8 cellular contexts compared by ENCODE assay signal in genomic region chr5:141922827-141923442, GRCh38. TPM values are rescaled to one million over a fixed set of nuclear protein-coding genes. Genes with fewer than 3 reads are reported as not detected.
DNase-seq lines count a peak whose midpoint lies in the region; ATAC-seq and TF ChIP-seq lines count a peak whose summit lies in the region.
"Not testable (repeated sequence)": the region's sequence is repeated elsewhere in the genome, so short reads cannot be mapped to it uniquely, and the experiment has no call there.

No MANE protein-coding gene starts in this region.

- H2BK5ac ChIP-seq in H9 (ENCODE audit: insufficient read length, low read length), result not testable (repeated sequence)

- not testable (repeated sequence) for H2AFZ ChIP-seq in H9 (ENCODE audit: low read length)
- H2AFZ ChIP-seq in OCI-LY7 (ENCODE audit: low read length) (peak overlapping the region; percentile 59), neural cell (ENCODE audit: low read depth, low read length) (peak overlapping the region; percentile 96)

- CTCF ChIA-PET in OCI-LY7 (lab: Charles Lee; ENCODE audit: unreplicated experiment), result interaction anchor here (0.6 to 1.4 kb wide), 6 partner anchors 9 to 114 kb away, joined by 3 to 5 read pairs (median 3); partner anchors contain the start of gene RNF14
- CTCF ChIA-PET in activated naive CD4-positive, alpha-beta T cell treated with anti-CD3 and anti-CD28 coated beads, Interleukin-2, amount 10 ng/mL, durations not matched to agents 7 days and 5 days (lab: Charles Lee), result interaction anchor here (0.9 to 2.6 kb wide), 8 partner anchors 18 to 231 kb away, joined by 3 to 15 read pairs (median 5); partner anchors contain the start of genes PCDH1, PCDH12 and RNF14

- H3K27ac ChIP-seq in H9 (ENCODE audit: insufficient read length, low read depth, low read length), result not testable (repeated sequence)
- H3K27ac ChIP-seq in OCI-LY7 (ENCODE audit: low read depth, low read length, poor library complexity, severe bottlenecking), result peak overlapping the region; percentile 69
- H3K27ac ChIP-seq in iPS-18a (ENCODE audit: low read length), result peak overlapping the region; percentile 8
- H3K27ac ChIP-seq in neural cell (ENCODE audit: low read length), result peak overlapping the region; percentile 76
- peak overlapping the region; percentile 94 for H3K27ac ChIP-seq in subcutaneous abdominal adipose tissue (ENCODE audit: low read depth, low read length)

- TF ChIP-seq RAD21 in neural cell (conservative IDR thresholded peaks at IDR 0.05), result not testable (repeated sequence)

- peaks cover 18% of the 10 kb centered on the region for H3K4me1 Mint-ChIP-seq in CD14-positive monocyte
- H3K4me1 Mint-ChIP-seq in H9, result peaks cover 10 to 18% of the 10 kb centered on the region in 2 experiments
- peaks cover 39% of the 10 kb centered on the region for H3K4me1 Mint-ChIP-seq in activated naive CD4-positive, alpha-beta T cell treated with anti-CD3 and anti-CD28 coated beads, Interleukin-2, amount 10 ng/mL, durations not matched to agents 7 days and 5 days
- peaks cover 25 to 30% of the 10 kb centered on the region in 2 donors for H3K4me1 Mint-ChIP-seq in effector memory CD8-positive, alpha-beta T cell (ENCODE audit: low read depth in 2 of 2)

- not testable (repeated sequence) for H2BK20ac ChIP-seq in H9 (ENCODE audit: low read depth, low read length, poor library complexity, severe bottlenecking)

- DNase-seq in CD14-positive monocyte (ENCODE audit: low spot score); H9; OCI-LY7 (ENCODE audit: low spot score); activated naive CD4-positive, alpha-beta T cell treated with anti-CD3 and anti-CD28 coated beads, Interleukin-2, amount 10 ng/mL, durations not matched to agents 7 days and 5 days: not testable (repeated sequence)
- DNase-seq in effector memory CD8-positive, alpha-beta T cell, result peak in 1 of 3 experiments; percentile 2

- H3K4ac ChIP-seq in H9 (ENCODE audit: low read depth, low read length), result not testable (repeated sequence)

- H3K9ac ChIP-seq in H9 (ENCODE audit: extremely low read depth, insufficient read length, low read length), result peak overlapping the region; percentile 58
- peak overlapping the region; percentile 72 for H3K9ac ChIP-seq in iPS-18a (ENCODE audit: low read length)
- peak overlapping the region; percentile 86 for H3K9ac ChIP-seq in neural cell (ENCODE audit: low read length)
- H3K9ac ChIP-seq in subcutaneous abdominal adipose tissue (ENCODE audit: low read length in 5 of 5), result peak overlapping the region; percentile 68 to 94 (median 91)

- not testable (repeated sequence) for H4K20me1 ChIP-seq in H9 (ENCODE audit: control insufficient read depth, insufficient read depth, insufficient read length); OCI-LY7 (ENCODE audit: insufficient read depth, low read length); neural cell (ENCODE audit: insufficient read depth)

- POLR2A ChIA-PET in OCI-LY7 (lab: Charles Lee), result interaction anchor here (0.8 to 4.4 kb wide), 14 partner anchors 8 to 73 kb away, joined by 3 to 29 read pairs (median 6); partner anchors contain the start of gene RNF14

- not testable (repeated sequence) for H2BK12ac ChIP-seq in H9 (ENCODE audit: insufficient read length, low read depth, low read length)

- H3K27me3 ChIP-seq in H9 (ENCODE audit: insufficient read depth, low read length); iPS-18a (ENCODE audit: control insufficient read depth, insufficient read depth, low read length); neural cell (ENCODE audit: insufficient read depth, low read depth, low read length); subcutaneous abdominal adipose tissue (ENCODE audit: control insufficient read depth in 5 of 5, insufficient read depth in 4 of 5, low read length in 5 of 5): not testable (repeated sequence)

- intact Hi-C loops in CD14-positive monocyte (cut with micrococcal nuclease) (loop anchor here in 1 of 2 donors (5.0 kb wide), 1 partner anchor 34 kb away; the partner anchor contains the start of gene PCDH12), OCI-LY7 (cut with micrococcal nuclease; ENCODE audit: unreplicated experiment) (loop anchor here (2.0 kb wide), 1 partner anchor 46 kb away; the partner anchor contains the start of gene RNF14)

- not testable (repeated sequence) for H3K9me2 ChIP-seq in OCI-LY7 (ENCODE audit: insufficient read depth, low read length); neural cell (ENCODE audit: insufficient read depth, low read length)

- H3K4me2 ChIP-seq in H9 (ENCODE audit: insufficient read depth, insufficient read length, low read length), result peak overlapping the region; percentile 55
- peak overlapping the region; percentile 89 for H3K4me2 ChIP-seq in OCI-LY7 (ENCODE audit: low read length)
- H3K4me2 ChIP-seq in neural cell (ENCODE audit: low read length), result peak overlapping the region; percentile 52

- not testable (repeated sequence) for H4K91ac ChIP-seq in H9 (ENCODE audit: insufficient read length, low read depth, low read length)

- H3K36me3 ChIP-seq in OCI-LY7 (ENCODE audit: insufficient read depth, low read length) (peaks cover 26% of the 10 kb centered on the region), iPS-18a (ENCODE audit: control insufficient read depth, low read depth, low read length) (peaks cover 21% of the 10 kb centered on the region), subcutaneous abdominal adipose tissue (ENCODE audit: control insufficient read depth in 5 of 5, insufficient read depth in 5 of 5, low read length in 5 of 5) (peaks cover 9 to 26% (median 24%) of the 10 kb centered on the region in 5 donors)
- not testable (repeated sequence) for H3K36me3 ChIP-seq in neural cell (ENCODE audit: insufficient read depth, low read length)

- not testable (repeated sequence) for BruUV-seq in OCI-LY7 (replicated peaks; lab: Mats Ljungman, UMichigan)

- H3K9me3 ChIP-seq in H9 (ENCODE audit: control insufficient read depth, low read depth, low read length); OCI-LY7 (ENCODE audit: low read length); iPS-18a (ENCODE audit: control insufficient read depth, low read depth, low read length); neural cell (ENCODE audit: low read length); subcutaneous abdominal adipose tissue (ENCODE audit: control insufficient read depth in 5 of 5, low read length in 5 of 5): not testable (repeated sequence)

- not testable (repeated sequence) for H2BK120ac ChIP-seq in H9 (ENCODE audit: low read depth, low read length, poor library complexity, severe bottlenecking)

- not testable (repeated sequence) for H2BK15ac ChIP-seq in H9 (ENCODE audit: low read depth, low read length)

- H3K36me3 Mint-ChIP-seq in CD14-positive monocyte, result peaks cover 22 to 29% of the 10 kb centered on the region in 2 donors
- H3K36me3 Mint-ChIP-seq in H9 (ENCODE audit: insufficient read depth in 1 of 3, low read depth in 3 of 3), result peaks cover 14 to 34% (median 28%) of the 10 kb centered on the region in 3 experiments; a peak in 6 of 7 replicates
- H3K36me3 Mint-ChIP-seq in activated naive CD4-positive, alpha-beta T cell treated with anti-CD3 and anti-CD28 coated beads, Interleukin-2, amount 10 ng/mL, durations not matched to agents 7 days and 5 days, result peaks cover 26% of the 10 kb centered on the region
- peaks cover 32% of the 10 kb centered on the region for H3K36me3 Mint-ChIP-seq in effector memory CD8-positive, alpha-beta T cell (ENCODE audit: insufficient read depth)

- not testable (repeated sequence) for H3K27me3 Mint-ChIP-seq in CD14-positive monocyte (ENCODE audit: low read depth in 3 of 3); H9 (ENCODE audit: low read depth); activated naive CD4-positive, alpha-beta T cell treated with anti-CD3 and anti-CD28 coated beads, Interleukin-2, amount 10 ng/mL, durations not matched to agents 7 days and 5 days; effector memory CD8-positive, alpha-beta T cell

- TF ChIP-seq EP300 in neural cell (conservative IDR thresholded peaks at IDR 0.05; ENCODE audit: poor library complexity, severe bottlenecking), result not testable (repeated sequence)

- not testable (repeated sequence) for H3K18ac ChIP-seq in H9 (ENCODE audit: insufficient read length, low read depth, low read length)

- not testable (repeated sequence) for H3K9me3 Mint-ChIP-seq in CD14-positive monocyte; H9; activated naive CD4-positive, alpha-beta T cell treated with anti-CD3 and anti-CD28 coated beads, Interleukin-2, amount 10 ng/mL, durations not matched to agents 7 days and 5 days; effector memory CD8-positive, alpha-beta T cell

- TF ChIP-seq CTCF in CD14-positive monocyte (IDR thresholded peaks at IDR 0.05); H9 (conservative IDR thresholded peaks at IDR 0.05); OCI-LY7 (conservative IDR thresholded peaks at IDR 0.05; ENCODE audit: low read length); neural cell (IDR thresholded peaks at IDR 0.05; ENCODE audit: poor library complexity, severe bottlenecking): not testable (repeated sequence)

- ATAC-seq in effector memory CD8-positive, alpha-beta T cell (replicated peaks), result peak; percentile 3

- no CpG with 5 or more reads among the region's 28 CpGs for WGBS in H9 (ENCODE audit: extremely low coverage, insufficient read length, low lambda C conversion rate)

- H4K8ac ChIP-seq in H9 (replicated peaks; ENCODE audit: insufficient read length, low read depth, low read length), result not testable (repeated sequence)

- peak overlapping the region; percentile 89; the same call in 1 of the 2 replicates for H3K14ac ChIP-seq in H9 (ENCODE audit: insufficient read depth, low read length)

- H3K4me3 Mint-ChIP-seq in CD14-positive monocyte, result peak overlapping the region; percentile 84 to 96
- H3K4me3 Mint-ChIP-seq in H9, result peak overlapping the region; percentile 82 to 92
- H3K4me3 Mint-ChIP-seq in activated naive CD4-positive, alpha-beta T cell treated with anti-CD3 and anti-CD28 coated beads, Interleukin-2, amount 10 ng/mL, durations not matched to agents 7 days and 5 days, result peak overlapping the region; percentile 89
- peak overlapping the region; percentile 91 for H3K4me3 Mint-ChIP-seq in effector memory CD8-positive, alpha-beta T cell

- H3K79me1 ChIP-seq in H9 (ENCODE audit: insufficient read depth, low read depth, low read length, poor library complexity, severe bottlenecking), result not testable (repeated sequence)

- H3K79me2 ChIP-seq in H9 (ENCODE audit: insufficient read depth, low read length); OCI-LY7 (ENCODE audit: insufficient read depth, low read depth, low read length); neural cell (replicated peaks; ENCODE audit: insufficient read depth, low read length): not testable (repeated sequence)

- not testable (repeated sequence) for H3K4me1 ChIP-seq in H9 (ENCODE audit: insufficient read depth, low read length); iPS-18a (ENCODE audit: control insufficient read depth, low read depth, low read length)
- peaks cover 12% of the 10 kb centered on the region for H3K4me1 ChIP-seq in OCI-LY7 (ENCODE audit: insufficient read depth, low read length, poor library complexity, severe bottlenecking)
- peaks cover 5 to 22% (median 17%) of the 10 kb centered on the region in 5 donors for H3K4me1 ChIP-seq in subcutaneous abdominal adipose tissue (ENCODE audit: control insufficient read depth in 5 of 5, insufficient read depth in 5 of 5, low read length in 5 of 5)

- not testable (repeated sequence) for H3K23me2 ChIP-seq in H9 (ENCODE audit: insufficient read length, low read depth, low read length, poor library complexity, severe bottlenecking)

- H3T11ph ChIP-seq in H9 (ENCODE audit: low read length), result not testable (repeated sequence)

- H2AK5ac ChIP-seq in H9 (ENCODE audit: insufficient read length, low read length), result not testable (repeated sequence)

- H3K27ac Mint-ChIP-seq in CD14-positive monocyte (peak overlapping the region; percentile 97 to 100 (median 98)), H9 (peak overlapping the region in 2 of 3 experiments; percentile 20 to 96; a peak in 3 of 7 replicates)
- peak overlapping the region; percentile 90 for H3K27ac Mint-ChIP-seq in activated naive CD4-positive, alpha-beta T cell treated with anti-CD3 and anti-CD28 coated beads, Interleukin-2, amount 10 ng/mL, durations not matched to agents 7 days and 5 days
- peak overlapping the region; percentile 99 for H3K27ac Mint-ChIP-seq in effector memory CD8-positive, alpha-beta T cell

- not testable (repeated sequence) for H3K56ac ChIP-seq in H9 (ENCODE audit: insufficient read length, low read depth, low read length)

- H3K23ac ChIP-seq in H9 (ENCODE audit: insufficient read length, low read depth, low read length), result not testable (repeated sequence)

- H3K4me3 ChIP-seq in OCI-LY7 (ENCODE audit: low read depth, low read length, poor library complexity, severe bottlenecking), result peak overlapping the region; percentile 93
- H3K4me3 ChIP-seq in iPS-18a (ENCODE audit: low read length), result peak overlapping the region; percentile 80
- H3K4me3 ChIP-seq in neural cell (ENCODE audit: low read length), result peak overlapping the region; percentile 70
- peak overlapping the region; percentile 73 to 89 (median 81) for H3K4me3 ChIP-seq in subcutaneous abdominal adipose tissue (ENCODE audit: low read depth in 1 of 5, low read length in 5 of 5)

- not testable (repeated sequence) for H3F3A ChIP-seq in neural cell (ENCODE audit: insufficient read depth, low read length, poor library complexity, severe bottlenecking)

- H4K5ac ChIP-seq in H9 (ENCODE audit: insufficient read length, low read depth, low read length), result not testable (repeated sequence)

RNA-seq across cellular contexts. Expression of gene DELE1, which starts 0.7 kb away (rescaled TPM):
- 10 to 100 TPM; 47.3 to 49.6 TPM for polyA plus RNA-seq in CD14-positive monocyte
- 72.7 and 75.3 TPM in 2 replicates for total RNA-seq in H9 (2021)
- total RNA-seq in OCI-LY7 (2014; rRNA removed; shearing (Covaris generic)), result 67.9 and 81.2 TPM in 2 replicates
- total RNA-seq in OCI-LY7 (2022), result 78.5 and 89.4 TPM in 2 replicates
- 49.6 and 61.4 TPM in 2 replicates for polyA plus RNA-seq in neural cell
- polyA minus RNA-seq in neural cell, result 36.0 and 38.2 TPM in 2 replicates

RNA-seq across cellular contexts. Expression of gene PCDH12, which starts 35.1 kb away (rescaled TPM):
- polyA plus RNA-seq in CD14-positive monocyte, result 1 to 10 TPM in 1 of 2 donors, under 1 TPM in 1; 0.90 to 1.2 TPM
- total RNA-seq in H9 (2021), result not detected in 2 replicates
- 0.03 TPM in 1 of 2 replicates, not detected in the other for total RNA-seq in OCI-LY7 (2014; rRNA removed; shearing (Covaris generic))
- not detected in 2 replicates for total RNA-seq in OCI-LY7 (2022)
- not detected in 2 replicates for polyA plus RNA-seq in neural cell
- polyA minus RNA-seq in neural cell, result not detected in 2 replicates

RNA-seq across cellular contexts. Expression of gene PCDH1, which starts 44.7 kb away (rescaled TPM):
- polyA plus RNA-seq in CD14-positive monocyte, result not detected
- total RNA-seq in H9 (2021), result 127 and 131 TPM in 2 replicates
- not detected in 2 replicates for total RNA-seq in OCI-LY7 (2014; rRNA removed; shearing (Covaris generic))
- total RNA-seq in OCI-LY7 (2022), result 0.41 TPM in 1 of 2 replicates, not detected in the other
- 13.9 and 21.3 TPM in 2 replicates for polyA plus RNA-seq in neural cell
- polyA minus RNA-seq in neural cell, result 86.4 and 103 TPM in 2 replicates

RNA-seq across cellular contexts. Expression of gene RNF14, which starts 46.0 kb away (rescaled TPM):
- polyA plus RNA-seq in CD14-positive monocyte (10 to 100 TPM; 31.2 to 52.8 TPM), neural cell (82.1 and 108 TPM in 2 replicates)
- total RNA-seq in H9 (2021) (19.5 and 20.1 TPM in 2 replicates), OCI-LY7 (2022) (41.1 and 41.9 TPM in 2 replicates)
- total RNA-seq in OCI-LY7 (2014; rRNA removed; shearing (Covaris generic)), result 23.7 and 31.7 TPM in 2 replicates
- 83.3 and 93.9 TPM in 2 replicates for polyA minus RNA-seq in neural cell

Comparison
In these comparisons a context has a peak if more than half of its experiments do, and no peak if none do; other contexts are left out.
1. RNA of gene PCDH1, which starts 44.7 kb away (total RNA-seq): 127 to 131 TPM in H9; 0.41 TPM in OCI-LY7; every median in the first group is over 10 times any median in the second.
2. Peak in every context shown above with its lines, with median percentiles within 50 percentile points of each other: H3K27ac Mint-ChIP-seq, H3K4me3 Mint-ChIP-seq, H3K4me2 ChIP-seq, H3K9ac ChIP-seq and H3K4me3 ChIP-seq.